Comparison of ENCODE assay signal across 22 cellular contexts in the genomic region with DNA sequence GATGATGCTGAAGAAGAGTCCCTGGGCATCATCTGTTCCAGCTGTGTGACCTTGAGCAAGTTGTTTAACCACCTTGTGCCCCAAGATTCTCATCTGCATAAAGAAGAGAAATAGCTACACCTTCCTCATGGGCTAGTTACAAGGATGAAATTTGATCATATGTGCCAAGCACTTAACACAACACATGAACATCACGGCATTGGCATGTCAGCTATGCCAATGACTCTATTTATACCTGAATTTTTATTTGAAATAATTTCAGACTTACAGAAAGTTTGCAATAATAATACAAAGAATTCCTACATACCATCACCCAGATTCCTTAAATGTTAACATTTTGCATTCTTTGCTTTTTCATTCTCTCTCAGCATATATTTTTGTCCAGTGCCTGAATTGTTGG.
DNase-seq lines count a peak whose midpoint lies in the region; ATAC-seq, FAIRE-seq and TF ChIP-seq lines count a peak whose summit lies in the region.
"Had no signal": no experiment of that assay in that cellular context is flagged by ENCODE, and none has a peak within 500 bp of the region (broad histone marks: within the 10 kb centered on the region; RNA-seq: fewer than 3 reads in every experiment).

No MANE protein-coding gene starts in this region.

- no peaks in the 10 kb centered on the region for H3K36me3 ChIP-seq in brain microvascular endothelial cell (replicated peaks)
- H3K36me3 ChIP-seq: BLaER1 had no signal

- DNase-seq in EL (peak; percentile 47), brain microvascular endothelial cell (peak; percentile 26), urothelium cell line (ENCODE audit: low spot score) (no peak), DMS 273 (lab: John Stamatoyannopoulos, UW; ENCODE audit: unreplicated experiment) (no peak), GDM1 (lab: John Stamatoyannopoulos, UW) (no peak)
- no peak for DNase-seq in activated CD4-positive, alpha-beta T cell treated with anti-CD3 and anti-CD28 coated beads, Interleukin-2, amount 50 U/mL, for 4 hours
- DNase-seq: CD4-positive, CD25-positive, alpha-beta regulatory T cell; CD8-positive, alpha-beta memory T cell; DMS53; DMS79 treated with DMSO at 0.1 percent for 48 hours; GF-D8; GM23248; H7; HCEC 1CT had no signal

- no peak for ATAC-seq in GM18873 (IDR thresholded peaks at IDR 0.05; ENCODE audit: low FRiP score, unreplicated experiment)

- no peak for TF ChIP-seq CTCF in brain microvascular endothelial cell (IDR thresholded peaks at IDR 0.05; ENCODE audit: low read depth, low read length, missing control alignments)

- no peaks in the 10 kb centered on the region for H3K27me3 ChIP-seq in brain microvascular endothelial cell (replicated peaks)
- H3K27me3 ChIP-seq: BLaER1 had no signal

- FAIRE-seq in urothelium cell line (lab: Jason Lieb, UNC): peak; percentile 42
- FAIRE-seq: D721Med, GM12891, GM18507, H1 had no signal

- H3K27ac ChIP-seq in brain microvascular endothelial cell: no peak overlapping the region
- H3K27ac ChIP-seq: BLaER1, C4-2B, GM23248 had no signal

- TF ChIP-seq EP300 in Ishikawa (IDR thresholded peaks at IDR 0.05; ENCODE audit: borderline replicate concordance): no peak

- TF ChIP-seq RAD21 in Ishikawa (IDR thresholded peaks at IDR 0.05; ENCODE audit: low read depth): no peak

- in situ Hi-C loops in brain microvascular endothelial cell (cut with HindIII; ENCODE audit: low pct_ligation_motif_present, low sequenced_read_pairs): no loop called here

- no peak overlapping the region for H3K4me3 ChIP-seq in brain microvascular endothelial cell (ENCODE audit: low read depth, low read length)
- H3K4me3 ChIP-seq: BLaER1, GM23248 had no signal

TF ChIP-seq in Ishikawa, 13 proteins besides CTCF, POLR2A, EP300 and RAD21:
- TF ChIP-seq TEAD4 (IDR thresholded peaks at IDR 0.05): 0 out of 2 replicates have a peak, but pooled peaks have one; percentile 41
- TF ChIP-seq, protein P1, sequence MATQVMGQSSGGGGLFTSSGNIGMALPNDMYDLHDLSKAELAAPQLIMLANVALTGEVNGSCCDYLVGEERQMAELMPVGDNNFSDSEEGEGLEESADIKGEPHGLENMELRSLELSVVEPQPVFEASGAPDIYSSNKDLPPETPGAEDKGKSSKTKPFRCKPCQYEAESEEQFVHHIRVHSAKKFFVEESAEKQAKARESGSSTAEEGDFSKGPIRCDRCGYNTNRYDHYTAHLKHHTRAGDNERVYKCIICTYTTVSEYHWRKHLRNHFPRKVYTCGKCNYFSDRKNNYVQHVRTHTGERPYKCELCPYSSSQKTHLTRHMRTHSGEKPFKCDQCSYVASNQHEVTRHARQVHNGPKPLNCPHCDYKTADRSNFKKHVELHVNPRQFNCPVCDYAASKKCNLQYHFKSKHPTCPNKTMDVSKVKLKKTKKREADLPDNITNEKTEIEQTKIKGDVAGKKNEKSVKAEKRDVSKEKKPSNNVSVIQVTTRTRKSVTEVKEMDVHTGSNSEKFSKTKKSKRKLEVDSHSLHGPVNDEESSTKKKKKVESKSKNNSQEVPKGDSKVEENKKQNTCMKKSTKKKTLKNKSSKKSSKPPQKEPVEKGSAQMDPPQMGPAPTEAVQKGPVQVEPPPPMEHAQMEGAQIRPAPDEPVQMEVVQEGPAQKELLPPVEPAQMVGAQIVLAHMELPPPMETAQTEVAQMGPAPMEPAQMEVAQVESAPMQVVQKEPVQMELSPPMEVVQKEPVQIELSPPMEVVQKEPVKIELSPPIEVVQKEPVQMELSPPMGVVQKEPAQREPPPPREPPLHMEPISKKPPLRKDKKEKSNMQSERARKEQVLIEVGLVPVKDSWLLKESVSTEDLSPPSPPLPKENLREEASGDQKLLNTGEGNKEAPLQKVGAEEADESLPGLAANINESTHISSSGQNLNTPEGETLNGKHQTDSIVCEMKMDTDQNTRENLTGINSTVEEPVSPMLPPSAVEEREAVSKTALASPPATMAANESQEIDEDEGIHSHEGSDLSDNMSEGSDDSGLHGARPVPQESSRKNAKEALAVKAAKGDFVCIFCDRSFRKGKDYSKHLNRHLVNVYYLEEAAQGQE (IDR thresholded peaks at IDR 0.05; ENCODE audit: low read depth): no peak

Comparison
In these comparisons a context has a peak if more than half of its experiments do, and no peak if none do; other contexts are left out.
1. DNase-seq: peak in EL (single experiment) and brain microvascular endothelial cell (single experiment); none in urothelium cell line (single experiment), DMS 273 (single experiment), activated CD4-positive, alpha-beta T cell treated with anti-CD3 and anti-CD28 coated beads, Interleukin-2, amount 50 U/mL, for 4 hours (0 of 2) and GDM1 (single experiment).